In the genomic region with DNA sequence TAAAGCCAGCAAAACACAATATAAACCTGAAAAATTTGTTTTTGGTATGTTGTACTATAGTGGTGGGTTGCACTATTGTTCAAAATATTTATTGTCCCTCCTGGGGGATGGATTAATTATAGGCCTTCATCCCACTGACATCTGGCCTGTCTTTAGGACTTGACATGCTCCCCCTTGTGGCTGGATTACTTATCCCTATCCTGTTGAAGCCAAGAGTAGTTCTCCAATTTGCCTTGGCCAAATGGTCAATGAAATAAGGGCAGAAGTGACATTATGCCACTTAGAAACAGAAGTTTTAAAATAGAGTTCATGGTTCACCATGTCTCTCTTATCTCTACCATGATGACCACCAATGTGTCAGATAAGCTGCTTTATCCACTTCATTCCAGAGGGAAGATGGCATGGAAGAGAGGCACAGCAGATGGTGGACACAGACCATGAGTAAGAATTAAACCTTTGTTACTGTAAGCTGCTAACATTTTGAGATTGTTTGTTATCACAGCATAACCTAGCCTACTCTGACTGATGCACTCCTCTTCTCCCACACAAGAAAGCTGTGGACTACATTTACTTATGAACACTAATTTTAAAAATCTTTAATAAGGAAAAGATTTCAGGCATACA, we compare ENCODE assay signal across 9 cellular contexts. TPM values are rescaled to one million over a fixed set of nuclear protein-coding genes. Genes with fewer than 3 reads are reported as not detected.
A peak's percentile ranks its signal among the peaks of the same experiment; 100 is the strongest.
DNase-seq lines count a peak whose midpoint lies in the region; ATAC-seq and FAIRE-seq lines count a peak whose summit lies in the region.
"Had no signal": no experiment of that assay in that cellular context is flagged by ENCODE, and none has a peak within 500 bp of the region (broad histone marks: within the 10 kb centered on the region; RNA-seq: fewer than 3 reads in every experiment).

No MANE protein-coding gene starts in this region.

- no peak overlapping the region for H3K23ac ChIP-seq in mesendoderm (ENCODE audit: low read length)

- H3K79me2 ChIP-seq in mesendoderm (ENCODE audit: control insufficient read depth, insufficient read depth, low read length), result no peaks in the 10 kb centered on the region

- no peak overlapping the region for H4K8ac ChIP-seq in mesendoderm (ENCODE audit: low read depth, low read length)

- no peak overlapping the region for H4K5ac ChIP-seq in mesendoderm (ENCODE audit: low read length)

- H3K27ac Mint-ChIP-seq in activated naive CD4-positive, alpha-beta T cell treated with anti-CD3 and anti-CD28 coated beads for 36 hours, result no peak overlapping the region

- no peak overlapping the region for H3K4me3 Mint-ChIP-seq in activated naive CD4-positive, alpha-beta T cell treated with anti-CD3 and anti-CD28 coated beads for 36 hours
- H3K4me3 Mint-ChIP-seq: central memory CD8-positive, alpha-beta T cell had no signal

- no peak overlapping the region for H3K4ac ChIP-seq in mesendoderm (ENCODE audit: low read depth, low read length)

- no peaks in the 10 kb centered on the region for H3K4me1 ChIP-seq in mesendoderm (ENCODE audit: control insufficient read depth, low read depth, low read length)

- no peak overlapping the region for H3K4me2 ChIP-seq in mesendoderm (ENCODE audit: low read length)

- H3K36me3 Mint-ChIP-seq in activated naive CD4-positive, alpha-beta T cell treated with anti-CD3 and anti-CD28 coated beads for 36 hours (ENCODE audit: low read depth), result peaks cover 2% of the 10 kb centered on the region

- H2BK120ac ChIP-seq in mesendoderm (ENCODE audit: low read depth, low read length), result no peak overlapping the region

- intact Hi-C loops in activated naive CD4-positive, alpha-beta T cell treated with anti-CD3 and anti-CD28 coated beads for 36 hours (cut with micrococcal nuclease), result no loop called here

- H3K27me3 Mint-ChIP-seq in activated naive CD4-positive, alpha-beta T cell treated with anti-CD3 and anti-CD28 coated beads for 36 hours (ENCODE audit: low read depth), result peaks cover 8% of the 10 kb centered on the region
- H3K27me3 Mint-ChIP-seq: central memory CD8-positive, alpha-beta T cell had no signal

- no peak overlapping the region for H3K4me3 ChIP-seq in mesendoderm (ENCODE audit: low read length)

- H3K9ac ChIP-seq in mesendoderm (ENCODE audit: low read length), result no peak overlapping the region

- DNase-seq in activated naive CD4-positive, alpha-beta T cell treated with anti-CD3 and anti-CD28 coated beads for 36 hours, result peak; percentile 19
- DNase-seq in activated naive CD4-positive, alpha-beta T cell treated with anti-CD3 and anti-CD28 coated beads, Interleukin-2, amount 50 U/mL, for 16 hours, result no peak
- DNase-seq in NAMALWA (ENCODE audit: low spot score), result peak; percentile 48
- DNase-seq in astrocyte of the hippocampus (ENCODE audit: low read depth, low spot score), result peak; percentile 32
- DNase-seq in mesendoderm, result peak; percentile 60
- no peak for DNase-seq in frontal cortex (ENCODE audit: low spot score in 2 of 2)

- H3K79me1 ChIP-seq in mesendoderm (ENCODE audit: low read length), result no peaks in the 10 kb centered on the region

- H3K18ac ChIP-seq in mesendoderm (ENCODE audit: low read length), result no peak overlapping the region

- no peak overlapping the region for H3K27ac ChIP-seq in mesendoderm (ENCODE audit: low read depth, low read length)

- no peak overlapping the region for H2BK5ac ChIP-seq in mesendoderm (ENCODE audit: low read length)

- no peaks in the 10 kb centered on the region for H3K4me1 Mint-ChIP-seq in activated naive CD4-positive, alpha-beta T cell treated with anti-CD3 and anti-CD28 coated beads for 36 hours (ENCODE audit: low read depth)
- H3K4me1 Mint-ChIP-seq: central memory CD8-positive, alpha-beta T cell had no signal

- no peak overlapping the region for H2AK5ac ChIP-seq in mesendoderm (ENCODE audit: low read length)

- peaks cover 2% of the 10 kb centered on the region for H3K9me3 Mint-ChIP-seq in activated naive CD4-positive, alpha-beta T cell treated with anti-CD3 and anti-CD28 coated beads for 36 hours

- H3K27me3 ChIP-seq in mesendoderm (ENCODE audit: insufficient read depth, low read length, poor library complexity), result no peaks in the 10 kb centered on the region

- no peak overlapping the region for H2BK15ac ChIP-seq in mesendoderm (replicated peaks; ENCODE audit: low read depth)

- no peak for FAIRE-seq in frontal cortex (lab: Jason Lieb, UNC)

- ATAC-seq in HG02973 (IDR thresholded peaks at IDR 0.05; ENCODE audit: unreplicated experiment) (no peak), HG03521 (IDR thresholded peaks at IDR 0.05; ENCODE audit: unreplicated experiment) (no peak)

- H3K56ac ChIP-seq in mesendoderm (ENCODE audit: low read length), result no peak overlapping the region

- CTCF ChIA-PET in activated naive CD4-positive, alpha-beta T cell treated with anti-CD3 and anti-CD28 coated beads for 36 hours (lab: Charles Lee), result interaction anchor here (0.7 to 1.7 kb wide), 15 partner anchors 9 to 1243 kb away, joined by 3 to 7 read pairs (median 3); no protein-coding TSS in a partner anchor

- no peaks in the 10 kb centered on the region for H3K36me3 ChIP-seq in mesendoderm (ENCODE audit: control insufficient read depth, insufficient read depth, low read length)

RNA-seq across cellular contexts. Expression of gene ARHGEF28, which starts 29.2 kb away (rescaled TPM):
- total RNA-seq in activated naive CD4-positive, alpha-beta T cell treated with anti-CD3 and anti-CD28 coated beads for 36 hours, result not detected
- polyA plus RNA-seq in mesendoderm (2013, experiment 1 of 2), result 0.06 TPM
- 0.04 TPM for polyA plus RNA-seq in mesendoderm (2013, experiment 2 of 2)
- 6.1 TPM for total RNA-seq in frontal cortex

RNA-seq across cellular contexts. Expression of gene UTP15, which starts 31.3 kb away (rescaled TPM):
- 10 to 100 TPM; 25.3 to 28.5 TPM for total RNA-seq in activated naive CD4-positive, alpha-beta T cell treated with anti-CD3 and anti-CD28 coated beads for 36 hours
- 25.0 TPM for polyA plus RNA-seq in mesendoderm (2013, experiment 1 of 2)
- polyA plus RNA-seq in mesendoderm (2013, experiment 2 of 2), result 22.6 TPM
- 31.4 TPM for total RNA-seq in frontal cortex

RNA-seq across cellular contexts. Expression of gene ANKRA2, which starts 31.4 kb away (rescaled TPM):
- 10 to 100 TPM; 26.5 to 26.9 TPM for total RNA-seq in activated naive CD4-positive, alpha-beta T cell treated with anti-CD3 and anti-CD28 coated beads for 36 hours
- polyA plus RNA-seq in mesendoderm (2013, experiment 1 of 2), result 6.5 TPM
- polyA plus RNA-seq in mesendoderm (2013, experiment 2 of 2), result 6.6 TPM
- total RNA-seq in frontal cortex, result 38.7 TPM

Comparison
In these comparisons a context has a peak if more than half of its experiments do, and no peak if none do; other contexts are left out.
1. DNase-seq: peak in activated naive CD4-positive, alpha-beta T cell treated with anti-CD3 and anti-CD28 coated beads for 36 hours (single experiment), NAMALWA (single experiment), astrocyte of the hippocampus (single experiment) and mesendoderm (single experiment); none in activated naive CD4-positive, alpha-beta T cell treated with anti-CD3 and anti-CD28 coated beads, Interleukin-2, amount 50 U/mL, for 16 hours (single experiment) and frontal cortex (0 of 2).